ENCODE assay signal across 20 cellular contexts in the genomic region with DNA sequence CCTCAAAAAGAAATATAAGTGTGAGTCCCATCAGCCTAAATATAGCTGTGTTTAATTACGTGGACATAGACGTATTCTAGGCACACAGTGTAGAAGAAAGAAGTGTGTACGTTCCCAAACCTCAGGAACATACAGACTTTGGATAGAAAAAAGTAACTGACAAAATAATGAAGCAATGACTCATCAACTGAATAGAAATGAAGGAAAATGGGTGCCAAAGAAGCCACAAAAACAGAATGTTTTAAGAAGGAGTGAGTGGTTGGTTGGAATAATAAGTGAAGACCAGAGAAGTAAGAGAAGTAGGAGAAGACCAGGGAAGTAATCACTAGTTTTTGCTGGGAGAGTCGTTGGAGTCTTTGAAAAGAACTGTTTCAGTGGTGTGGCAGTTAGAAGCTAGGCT.
"Had no signal": no experiment of that assay in that cellular context is flagged by ENCODE, and none has a peak within 500 bp of the region (broad histone marks: within the 10 kb centered on the region; RNA-seq: fewer than 3 reads in every experiment).

No MANE protein-coding gene starts in this region.

- ATAC-seq: activated CD8-positive, alpha-beta memory T cell treated with anti-CD3 and anti-CD28 coated beads, Interleukin-2, amount 10 ng/mL, durations not matched to agents 7 days and 5 days; activated T-helper 17 cell treated with anti-CD3 and anti-CD28 coated beads, Interleukin-2, amount 50 U/mL, for 72 hours; effector memory CD8-positive, alpha-beta T cell; left lobe of liver; natural killer cell treated with Interleukin-12 subunit alpha and Interleukin-12 subunit beta and Interleukin-15 and Interleukin-18, amount 100 ng/mL, for 72 hours had no signal

- DNase-seq: activated B cell treated with CpG ODN at 0.5 μM for 24 hours; activated CD4-positive, alpha-beta memory T cell treated with anti-CD3 and anti-CD28 coated beads, Interleukin-2, amount 10 ng/mL, durations not matched to agents 7 days and 5 days; activated CD4-positive, alpha-beta T cell treated with anti-CD3 and anti-CD28 coated beads for 4 hours; activated CD8-positive, alpha-beta memory T cell treated with anti-CD3 and anti-CD28 coated beads, Interleukin-2, amount 10 ng/mL, durations not matched to agents 7 days and 5 days; activated naive CD4-positive, alpha-beta T cell treated with Interleukin-2 at 50 U/mL for 16 hours; effector memory CD8-positive, alpha-beta T cell; esophagus squamous epithelium; foreskin melanocyte; glutamatergic neuron; hippocampal formation; stimulated activated CD8-positive, alpha-beta memory T cell treated with anti-CD3 and anti-CD28 coated beads, Interleukin-4, amount 100 ng/mL, for 48 hours; stimulated activated naive CD4-positive, alpha-beta T cell treated with Interleukin-2 at 50 U/mL for 16 hours; T-helper 1 cell; T-helper 9 cell; tibial artery had no signal

- H3K27ac ChIP-seq: esophagus squamous epithelium, tibial artery had no signal

- H3K27me3 ChIP-seq: esophagus squamous epithelium, tibial artery had no signal

- H3K4me1 Mint-ChIP-seq: activated B cell treated with CpG ODN at 0.5 μM for 24 hours; activated CD4-positive, alpha-beta memory T cell treated with anti-CD3 and anti-CD28 coated beads, Interleukin-2, amount 10 ng/mL, durations not matched to agents 7 days and 5 days; activated CD8-positive, alpha-beta memory T cell treated with anti-CD3 and anti-CD28 coated beads, Interleukin-2, amount 10 ng/mL, durations not matched to agents 7 days and 5 days; activated T-helper 17 cell treated with anti-CD3 and anti-CD28 coated beads, Interleukin-2, amount 50 U/mL, for 72 hours had no signal

- H3K9me3 Mint-ChIP-seq: activated B cell treated with CpG ODN at 0.5 μM for 24 hours had no signal

- FAIRE-seq: keratinocyte had no signal

- H3K36me3 ChIP-seq: esophagus squamous epithelium, tibial artery had no signal

- H3K4me3 Mint-ChIP-seq: activated B cell treated with CpG ODN at 0.5 μM for 24 hours; activated CD4-positive, alpha-beta memory T cell treated with anti-CD3 and anti-CD28 coated beads, Interleukin-2, amount 10 ng/mL, durations not matched to agents 7 days and 5 days; activated CD8-positive, alpha-beta memory T cell treated with anti-CD3 and anti-CD28 coated beads, Interleukin-2, amount 10 ng/mL, durations not matched to agents 7 days and 5 days; activated T-helper 17 cell treated with anti-CD3 and anti-CD28 coated beads, Interleukin-2, amount 50 U/mL, for 72 hours; effector memory CD8-positive, alpha-beta T cell; natural killer cell treated with Interleukin-12 subunit alpha and Interleukin-12 subunit beta and Interleukin-15 and Interleukin-18, amount 100 ng/mL, for 72 hours had no signal

- H3K27me3 Mint-ChIP-seq: activated B cell treated with CpG ODN at 0.5 μM for 24 hours; activated CD4-positive, alpha-beta memory T cell treated with anti-CD3 and anti-CD28 coated beads, Interleukin-2, amount 10 ng/mL, durations not matched to agents 7 days and 5 days; activated CD8-positive, alpha-beta memory T cell treated with anti-CD3 and anti-CD28 coated beads, Interleukin-2, amount 10 ng/mL, durations not matched to agents 7 days and 5 days; activated T-helper 17 cell treated with anti-CD3 and anti-CD28 coated beads, Interleukin-2, amount 50 U/mL, for 72 hours; effector memory CD8-positive, alpha-beta T cell; natural killer cell treated with Interleukin-12 subunit alpha and Interleukin-12 subunit beta and Interleukin-15 and Interleukin-18, amount 100 ng/mL, for 72 hours had no signal

- H3K9me3 ChIP-seq: esophagus squamous epithelium, tibial artery had no signal

- H3K4me3 ChIP-seq: esophagus squamous epithelium, lung, tibial artery had no signal

- H3K36me3 Mint-ChIP-seq: activated CD8-positive, alpha-beta memory T cell treated with anti-CD3 and anti-CD28 coated beads, Interleukin-2, amount 10 ng/mL, durations not matched to agents 7 days and 5 days had no signal

- H3K27ac Mint-ChIP-seq: activated B cell treated with CpG ODN at 0.5 μM for 24 hours; activated CD4-positive, alpha-beta memory T cell treated with anti-CD3 and anti-CD28 coated beads, Interleukin-2, amount 10 ng/mL, durations not matched to agents 7 days and 5 days; activated CD8-positive, alpha-beta memory T cell treated with anti-CD3 and anti-CD28 coated beads, Interleukin-2, amount 10 ng/mL, durations not matched to agents 7 days and 5 days; activated T-helper 17 cell treated with anti-CD3 and anti-CD28 coated beads, Interleukin-2, amount 50 U/mL, for 72 hours; effector memory CD8-positive, alpha-beta T cell; natural killer cell treated with Interleukin-12 subunit alpha and Interleukin-12 subunit beta and Interleukin-15 and Interleukin-18, amount 100 ng/mL, for 72 hours had no signal
